ENCODE assay signal across 8 cellular contexts in genomic region chr15:45454825-45455224, GRCh38.
DNase-seq lines count a peak whose midpoint lies in the region; ATAC-seq and TF ChIP-seq lines count a peak whose summit lies in the region.

No MANE protein-coding gene starts in this region.

- DNase-seq in 8988T (peak; percentile 61), SW 1271 (lab: John Stamatoyannopoulos, UW) (peak; percentile 52 to 85), amniotic epithelial cell (ENCODE audit: low read depth) (peak; percentile 94), left lung (peak; percentile 89 to 90), NCI-H2081 (lab: John Stamatoyannopoulos, UW) (no peak)
- peak; percentile 37 for DNase-seq in stimulated activated CD8-positive, alpha-beta memory T cell treated with anti-CD3 and anti-CD28 coated beads, Interleukin-2, amount 100 ng/mL, for 1 hour (ENCODE audit: low read depth in 2 of 2)

- intact Hi-C loops in left lung (cut with DNase I), result loop anchor here in 1 of 2 donors (5.0 kb wide), 1 partner anchor 157 kb away; no protein-coding TSS in a partner anchor

- no peaks in the 10 kb centered on the region for H3K9me3 ChIP-seq in left lung

- no peak overlapping the region for H3K4me3 ChIP-seq in left lung

- H3K4me1 ChIP-seq in left lung, result peaks cover 6 to 61% of the 10 kb centered on the region in 2 donors

- peaks cover 0 to 3% of the 10 kb centered on the region in 2 donors for H3K27me3 ChIP-seq in left lung

- no peak for TF ChIP-seq CTCF in left lung (IDR thresholded peaks at IDR 0.05)

- peak overlapping the region; percentile 59 to 83 for H3K27ac ChIP-seq in left lung

- H3K36me3 ChIP-seq in left lung, result no peaks in the 10 kb centered on the region

- ATAC-seq in GM18868 (IDR thresholded peaks at IDR 0.05; ENCODE audit: unreplicated experiment) (peak; percentile 78), HG03139 (IDR thresholded peaks at IDR 0.05; ENCODE audit: unreplicated experiment) (peak; percentile 40), left lung (peak; percentile 55)

Comparison
In these comparisons a context has a peak if more than half of its experiments do, and no peak if none do; other contexts are left out.
1. DNase-seq: peak in 8988T (single experiment), SW 1271 (2 of 2), amniotic epithelial cell (single experiment), left lung (2 of 2) and stimulated activated CD8-positive, alpha-beta memory T cell treated with anti-CD3 and anti-CD28 coated beads, Interleukin-2, amount 100 ng/mL, for 1 hour (2 of 2); none in NCI-H2081 (0 of 2).
2. Peak in every context shown above with its lines, with median percentiles within 50 percentile points of each other: ATAC-seq.